In the genomic region with DNA sequence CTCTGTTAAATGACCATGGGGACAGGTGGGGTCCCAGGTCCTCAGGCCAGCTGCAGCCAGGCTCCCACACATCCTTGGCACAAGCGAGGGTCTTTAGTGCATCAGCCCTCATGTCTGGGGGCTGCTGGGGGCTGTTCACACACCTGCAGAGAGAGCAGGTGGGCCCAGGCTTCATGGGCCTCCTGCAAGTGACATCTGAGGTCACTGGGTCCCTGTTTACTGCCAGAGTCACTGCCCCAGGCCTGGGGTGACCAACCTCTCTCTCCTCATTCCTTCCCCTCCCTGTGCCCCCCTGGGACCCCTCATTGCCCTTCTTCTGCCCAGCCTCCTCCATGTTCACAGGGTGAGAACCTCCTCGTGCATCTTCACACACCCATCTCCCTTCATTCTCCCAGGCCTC, we compare ENCODE assay signal across 29 cellular contexts.
"Had no signal": no experiment of that assay in that cellular context is flagged by ENCODE, and none has a peak within 500 bp of the region (broad histone marks: within the 10 kb centered on the region; RNA-seq: fewer than 3 reads in every experiment).

No MANE protein-coding gene starts in this region.

- FAIRE-seq: colon, endothelial cell of umbilical vein had no signal

- H3K4me3 Mint-ChIP-seq: activated B cell treated with CpG ODN at 0.5 μM for 24 hours; activated CD4-positive, alpha-beta T cell treated with anti-CD3 and anti-CD28 coated beads for 36 hours; activated naive CD4-positive, alpha-beta T cell treated with anti-CD3 and anti-CD28 coated beads, Interleukin-2, amount 50 U/mL, for 24 hours; activated T-cell treated with anti-CD3 and anti-CD28 coated beads, Interleukin-2, amount 50 U/mL, for 24 hours; activated T-helper 17 cell treated with anti-CD3 and anti-CD28 coated beads, Interleukin-2, amount 50 U/mL, for 72 hours; immature natural killer cell; memory B cell; stimulated activated naive CD8-positive, alpha-beta T cell treated with anti-CD3 and anti-CD28 coated beads, Interleukin-15, Interleukin-2, amounts not matched to agents 100 ng/mL and 50 ng/mL, for 24 hours; T-helper 1 cell treated with Interleukin-12 subunit alpha and Interleukin-12 subunit beta and Interleukin-4 antibody, amounts not matched to agents 30 μg/mL and 1 μg/mL, for 36 hours had no signal

- H3K27ac ChIP-seq: ascending aorta, brain microvascular endothelial cell, hepatocyte, thyroid gland had no signal

- H3K4me1 Mint-ChIP-seq: activated B cell treated with CpG ODN at 0.5 μM for 24 hours; activated CD4-positive, alpha-beta T cell treated with anti-CD3 and anti-CD28 coated beads for 36 hours; activated naive CD4-positive, alpha-beta T cell treated with anti-CD3 and anti-CD28 coated beads, Interleukin-2, amount 50 U/mL, for 24 hours; activated T-helper 17 cell treated with anti-CD3 and anti-CD28 coated beads, Interleukin-2, amount 50 U/mL, for 72 hours; immature natural killer cell; memory B cell had no signal

- H3K79me2 ChIP-seq: hepatocyte had no signal

- H3K27ac Mint-ChIP-seq: activated B cell treated with CpG ODN at 0.5 μM for 24 hours; activated CD4-positive, alpha-beta T cell treated with anti-CD3 and anti-CD28 coated beads for 36 hours; activated naive CD4-positive, alpha-beta T cell treated with anti-CD3 and anti-CD28 coated beads, Interleukin-2, amount 50 U/mL, for 24 hours; activated T-cell treated with anti-CD3 and anti-CD28 coated beads, Interleukin-2, amount 50 U/mL, for 24 hours; activated T-helper 17 cell treated with anti-CD3 and anti-CD28 coated beads, Interleukin-2, amount 50 U/mL, for 72 hours; immature natural killer cell; memory B cell; progenitor cell of endocrine pancreas; stimulated activated naive CD8-positive, alpha-beta T cell treated with anti-CD3 and anti-CD28 coated beads, Interleukin-15, Interleukin-2, amounts not matched to agents 100 ng/mL and 50 ng/mL, for 24 hours; T-helper 1 cell treated with Interleukin-12 subunit alpha and Interleukin-12 subunit beta and Interleukin-4 antibody, amounts not matched to agents 30 μg/mL and 1 μg/mL, for 36 hours had no signal

- ATAC-seq: activated CD4-positive, alpha-beta T cell treated with anti-CD3 and anti-CD28 coated beads for 36 hours; activated T-helper 17 cell treated with anti-CD3 and anti-CD28 coated beads, Interleukin-2, amount 50 U/mL, for 72 hours; esophagus mucosa had no signal

- H3K9me3 ChIP-seq: ascending aorta, thyroid gland had no signal

- H3K9me3 Mint-ChIP-seq: activated B cell treated with CpG ODN at 0.5 μM for 24 hours; activated naive CD4-positive, alpha-beta T cell treated with anti-CD3 and anti-CD28 coated beads, Interleukin-2, amount 50 U/mL, for 24 hours; activated T-cell treated with anti-CD3 and anti-CD28 coated beads, Interleukin-2, amount 50 U/mL, for 24 hours; activated T-helper 17 cell treated with anti-CD3 and anti-CD28 coated beads, Interleukin-2, amount 50 U/mL, for 72 hours; immature natural killer cell; memory B cell; stimulated activated naive CD8-positive, alpha-beta T cell treated with anti-CD3 and anti-CD28 coated beads, Interleukin-15, Interleukin-2, amounts not matched to agents 100 ng/mL and 50 ng/mL, for 24 hours; T-helper 1 cell treated with Interleukin-12 subunit alpha and Interleukin-12 subunit beta and Interleukin-4 antibody, amounts not matched to agents 30 μg/mL and 1 μg/mL, for 36 hours had no signal

- H3K27me3 ChIP-seq: ascending aorta, hepatocyte, thyroid gland had no signal

- H3K4me1 ChIP-seq: ascending aorta, thyroid gland had no signal

- DNase-seq: activated B cell treated with CpG ODN at 0.5 μM for 24 hours; activated CD4-positive, alpha-beta T cell treated with anti-CD3 and anti-CD28 coated beads for 36 hours; activated CD4-positive, alpha-beta T cell treated with anti-CD3 and anti-CD28 coated beads, Interleukin-2, amount 50 U/mL, for 4 hours; activated CD8-positive, alpha-beta memory T cell treated with anti-CD3 and anti-CD28 coated beads for 24 hours; activated CD8-positive, alpha-beta memory T cell treated with anti-CD3 and anti-CD28 coated beads, Interleukin-2, amount 50 U/mL, for 4 hours; activated T-cell treated with anti-CD3 and anti-CD28 coated beads, Interleukin-2, amount 50 U/mL, for 24 hours; brain microvascular endothelial cell; central memory CD4-positive, alpha-beta T cell; effector memory CD4-positive, alpha-beta T cell; foreskin melanocyte; glutamatergic neuron; immature natural killer cell; occipital lobe; retina; stimulated activated CD4-positive, alpha-beta T cell treated with anti-CD3 and anti-CD28 coated beads, Interleukin-12 subunit alpha, Interleukin-12 subunit beta, amount 100 ng/mL, for 4 hours; substantia nigra; T1000; thyroid gland had no signal

- H3K36me3 ChIP-seq: ascending aorta, brain microvascular endothelial cell, thyroid gland had no signal

- H2AFZ ChIP-seq: hepatocyte had no signal

- H3K36me3 Mint-ChIP-seq: activated naive CD4-positive, alpha-beta T cell treated with anti-CD3 and anti-CD28 coated beads, Interleukin-2, amount 50 U/mL, for 24 hours; immature natural killer cell; memory B cell had no signal

- H3K27me3 Mint-ChIP-seq: activated CD4-positive, alpha-beta T cell treated with anti-CD3 and anti-CD28 coated beads for 36 hours; activated naive CD4-positive, alpha-beta T cell treated with anti-CD3 and anti-CD28 coated beads, Interleukin-2, amount 50 U/mL, for 24 hours; activated T-cell treated with anti-CD3 and anti-CD28 coated beads, Interleukin-2, amount 50 U/mL, for 24 hours; activated T-helper 17 cell treated with anti-CD3 and anti-CD28 coated beads, Interleukin-2, amount 50 U/mL, for 72 hours; stimulated activated naive CD8-positive, alpha-beta T cell treated with anti-CD3 and anti-CD28 coated beads, Interleukin-15, Interleukin-2, amounts not matched to agents 100 ng/mL and 50 ng/mL, for 24 hours had no signal

- H3K4me3 ChIP-seq: ascending aorta, hepatocyte, thyroid gland had no signal

- H3K4me2 ChIP-seq: hepatocyte had no signal
